8 cellular contexts compared by ENCODE assay signal in genomic region chrX:72276478-72276953, GRCh38. TPM values are rescaled to one million over a fixed set of nuclear protein-coding genes. Genes with fewer than 3 reads are reported as not detected.
DNase-seq lines count a peak whose midpoint lies in the region; ATAC-seq and TF ChIP-seq lines count a peak whose summit lies in the region.

No MANE protein-coding gene starts in this region.

- no peaks in the 10 kb centered on the region for H3K4me1 ChIP-seq in BE2C
- no peaks in the 10 kb centered on the region for H3K4me1 ChIP-seq in iPS-20b (ENCODE audit: insufficient read depth, low read length)
- peaks cover 0 to 5% of the 10 kb centered on the region in 2 donors for H3K4me1 ChIP-seq in thoracic aorta (ENCODE audit: control insufficient read depth in 1 of 2, low read depth in 2 of 2)

- H3K9ac ChIP-seq in iPS-20b (ENCODE audit: low read depth, low read length) = peak overlapping the region; percentile 99

- H3K9me3 Mint-ChIP-seq in activated CD4-positive, alpha-beta memory T cell treated with anti-CD3 and anti-CD28 coated beads, Interleukin-2, amount 10 ng/mL, durations not matched to agents 7 days and 5 days = no peaks in the 10 kb centered on the region

- peaks cover 15% of the 10 kb centered on the region for H3K27me3 Mint-ChIP-seq in activated CD4-positive, alpha-beta memory T cell treated with anti-CD3 and anti-CD28 coated beads, Interleukin-2, amount 10 ng/mL, durations not matched to agents 7 days and 5 days

- H3K36me3 Mint-ChIP-seq in activated CD4-positive, alpha-beta memory T cell treated with anti-CD3 and anti-CD28 coated beads, Interleukin-2, amount 10 ng/mL, durations not matched to agents 7 days and 5 days (ENCODE audit: low read depth) = peaks cover 47% of the 10 kb centered on the region

- H3K27me3 ChIP-seq in BE2C (no peaks in the 10 kb centered on the region), iPS-20b (ENCODE audit: insufficient read depth, low read length) (no peaks in the 10 kb centered on the region), thoracic aorta (replicated peaks; ENCODE audit: insufficient read depth) (no peaks in the 10 kb centered on the region)

- ATAC-seq in GM21619 (IDR thresholded peaks at IDR 0.05; ENCODE audit: unreplicated experiment) = peak; percentile 14
- no peak for ATAC-seq in thoracic aorta (ENCODE audit: insufficient number of reproducible peaks, low FRiP score, low read depth)

- H3K4me3 ChIP-seq in BE2C (ENCODE audit: low read depth, low read length) (peak overlapping the region; percentile 90), iPS-20b (ENCODE audit: low read length) (peak overlapping the region; percentile 97), thoracic aorta (peak overlapping the region; percentile 82)

- CTCF ChIA-PET in activated CD4-positive, alpha-beta memory T cell treated with anti-CD3 and anti-CD28 coated beads, Interleukin-2, amount 10 ng/mL, durations not matched to agents 7 days and 5 days (lab: Charles Lee) = interaction anchor here (0.8 to 2.9 kb wide), 13 partner anchors 8 to 258 kb away, joined by 3 to 21 read pairs (median 4); partner anchors contain the start of genes ERCC6L and PIN4

- peaks cover 48% of the 10 kb centered on the region for H3K4me1 Mint-ChIP-seq in activated CD4-positive, alpha-beta memory T cell treated with anti-CD3 and anti-CD28 coated beads, Interleukin-2, amount 10 ng/mL, durations not matched to agents 7 days and 5 days

- peak overlapping the region; percentile 82 for H3K4me3 Mint-ChIP-seq in activated CD4-positive, alpha-beta memory T cell treated with anti-CD3 and anti-CD28 coated beads, Interleukin-2, amount 10 ng/mL, durations not matched to agents 7 days and 5 days

- TF ChIP-seq CTCF in BE2C (IDR thresholded peaks at IDR 0.05; ENCODE audit: low read depth, low read length) = no peak
- no peak for TF ChIP-seq CTCF in thoracic aorta (IDR thresholded peaks at IDR 0.05)

- peak overlapping the region; percentile 83 for H3K27ac Mint-ChIP-seq in activated CD4-positive, alpha-beta memory T cell treated with anti-CD3 and anti-CD28 coated beads, Interleukin-2, amount 10 ng/mL, durations not matched to agents 7 days and 5 days

- H3K27ac ChIP-seq in iPS-20b (ENCODE audit: low read length) (peak overlapping the region; percentile 71), thoracic aorta (peak overlapping the region; percentile 76 to 78)

- H3K9me3 ChIP-seq in BE2C (no peaks in the 10 kb centered on the region), iPS-20b (ENCODE audit: insufficient read depth, low read depth, low read length) (no peaks in the 10 kb centered on the region), thoracic aorta (no peaks in the 10 kb centered on the region)

- DNase-seq in BE2C = peak; percentile 7
- DNase-seq in activated CD4-positive, alpha-beta memory T cell treated with anti-CD3 and anti-CD28 coated beads, Interleukin-2, amount 10 ng/mL, durations not matched to agents 7 days and 5 days = no peak
- DNase-seq in thoracic aorta (ENCODE audit: low spot score) = no peak
- DNase-seq in GM03348 (ENCODE audit: low spot score) = no peak
- no peak for DNase-seq in NCI-H187 treated with DMSO at 0.1 percent for 48 hours (lab: John Stamatoyannopoulos, UW)
- no peak for DNase-seq in NK-92 treated with Interleukin-12 subunit alpha and Interleukin-12 subunit beta, amount 100 ng/mL, for 24 hours (lab: John Stamatoyannopoulos, UW)

- POLR2A ChIA-PET in activated CD4-positive, alpha-beta memory T cell treated with anti-CD3 and anti-CD28 coated beads, Interleukin-2, amount 10 ng/mL, durations not matched to agents 7 days and 5 days (lab: Charles Lee) = interaction anchor here (1.0 to 2.5 kb wide), 17 partner anchors 8 to 1987 kb away, joined by 3 to 20 read pairs (median 5); partner anchors contain the start of genes CITED1, ERCC6L, HDAC8 and KIF4A

- peaks cover 51% of the 10 kb centered on the region for H3K36me3 ChIP-seq in BE2C
- peaks cover 51% of the 10 kb centered on the region for H3K36me3 ChIP-seq in iPS-20b (ENCODE audit: insufficient read depth, low read depth, low read length)
- peaks cover 20% of the 10 kb centered on the region for H3K36me3 ChIP-seq in thoracic aorta

RNA-seq across cellular contexts. Expression of gene RPS4X, which starts 0.5 kb away (rescaled TPM):
- 756 TPM for polyA plus RNA-seq in BE2C (2012; ENCODE audit: insufficient read depth, insufficient read length, low read depth)
- total RNA-seq in activated CD4-positive, alpha-beta memory T cell treated with anti-CD3 and anti-CD28 coated beads, Interleukin-2, amount 10 ng/mL, durations not matched to agents 7 days and 5 days = 100 to 1,000 TPM; 808 to 834 TPM
- total RNA-seq in thoracic aorta = 100 to 1,000 TPM; 384 to 397 TPM

RNA-seq across cellular contexts. Expression of gene CITED1, which starts 29.2 kb away (rescaled TPM):
- polyA plus RNA-seq in BE2C (2012; ENCODE audit: insufficient read depth, insufficient read length, low read depth) = 12.4 TPM
- total RNA-seq in activated CD4-positive, alpha-beta memory T cell treated with anti-CD3 and anti-CD28 coated beads, Interleukin-2, amount 10 ng/mL, durations not matched to agents 7 days and 5 days = not detected
- total RNA-seq in thoracic aorta = 1 to 10 TPM in 1 of 2 donors, not detected in 1; 3.7 TPM

RNA-seq across cellular contexts. Expression of gene ERCC6L, which starts 37.7 kb away (rescaled TPM):
- polyA plus RNA-seq in BE2C (2012; ENCODE audit: insufficient read depth, insufficient read length, low read depth) = 0.82 TPM
- total RNA-seq in activated CD4-positive, alpha-beta memory T cell treated with anti-CD3 and anti-CD28 coated beads, Interleukin-2, amount 10 ng/mL, durations not matched to agents 7 days and 5 days = 1 to 10 TPM; 9.0 to 9.5 TPM
- under 1 TPM in 1 of 2 donors, not detected in 1; 0.41 TPM for total RNA-seq in thoracic aorta

Comparison
In these comparisons a context has a peak if more than half of its experiments do, and no peak if none do; other contexts are left out.
1. RNA of gene ERCC6L, which starts 37.7 kb away (total RNA-seq): 9.0 to 9.5 TPM in activated CD4-positive, alpha-beta memory T cell treated with anti-CD3 and anti-CD28 coated beads, Interleukin-2, amount 10 ng/mL, durations not matched to agents 7 days and 5 days; 0.41 TPM in thoracic aorta; every median in the first group is over 4 times any median in the second.
2. Peak in every context shown above with its lines, with median percentiles within 50 percentile points of each other: H3K4me3 ChIP-seq.